In the genomic region with DNA sequence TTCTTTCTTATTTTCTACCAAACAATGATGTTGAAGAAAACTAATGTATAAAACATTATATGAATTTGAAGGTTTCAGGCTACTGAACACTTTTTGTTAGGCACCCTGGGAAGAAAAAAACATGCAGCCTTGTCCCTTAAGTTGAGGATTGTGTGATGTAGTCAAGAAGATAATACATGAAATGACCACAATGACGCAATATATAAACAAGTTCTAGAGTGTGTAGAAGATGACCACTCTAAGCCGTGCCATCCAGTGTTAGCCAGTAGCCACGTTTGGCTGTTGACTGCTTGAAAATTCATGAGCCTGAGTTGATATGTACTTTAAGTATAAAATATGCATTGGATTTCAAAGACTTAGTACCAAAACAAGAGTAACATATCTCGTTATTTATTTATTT, we compare ENCODE assay signal across 2 cellular contexts.
TF ChIP-seq lines count a peak whose summit lies in the region.

No MANE protein-coding gene starts in this region.

TF ChIP-seq in HepG2, 621 proteins besides CTCF, POLR2A, EP300 and RAD21:
- no peak for TF ChIP-seq ZSCAN25 (CRISPR knock-in tag; IDR thresholded peaks at IDR 0.05)
- TF ChIP-seq CEBPB (IDR thresholded peaks at IDR 0.05; ENCODE audit: borderline replicate concordance, low read depth, low read length) = peak; percentile 72

TF ChIP-seq in GM12878, 131 proteins besides CTCF, POLR2A, EP300 and RAD21:
- TF ChIP-seq YY1 (IDR thresholded peaks at IDR 0.05; ENCODE audit: low read depth, low read length) (no peak), LARP7 (IDR thresholded peaks at IDR 0.05) (no peak), CREB1 (IDR thresholded peaks at IDR 0.05; ENCODE audit: low read depth) (peak; percentile 56; the same call in 1 of the 2 replicates), RUNX3 (IDR thresholded peaks at IDR 0.05; ENCODE audit: low read length) (peak; percentile 58; the same call in 1 of the 2 replicates)
